In the genomic region with DNA sequence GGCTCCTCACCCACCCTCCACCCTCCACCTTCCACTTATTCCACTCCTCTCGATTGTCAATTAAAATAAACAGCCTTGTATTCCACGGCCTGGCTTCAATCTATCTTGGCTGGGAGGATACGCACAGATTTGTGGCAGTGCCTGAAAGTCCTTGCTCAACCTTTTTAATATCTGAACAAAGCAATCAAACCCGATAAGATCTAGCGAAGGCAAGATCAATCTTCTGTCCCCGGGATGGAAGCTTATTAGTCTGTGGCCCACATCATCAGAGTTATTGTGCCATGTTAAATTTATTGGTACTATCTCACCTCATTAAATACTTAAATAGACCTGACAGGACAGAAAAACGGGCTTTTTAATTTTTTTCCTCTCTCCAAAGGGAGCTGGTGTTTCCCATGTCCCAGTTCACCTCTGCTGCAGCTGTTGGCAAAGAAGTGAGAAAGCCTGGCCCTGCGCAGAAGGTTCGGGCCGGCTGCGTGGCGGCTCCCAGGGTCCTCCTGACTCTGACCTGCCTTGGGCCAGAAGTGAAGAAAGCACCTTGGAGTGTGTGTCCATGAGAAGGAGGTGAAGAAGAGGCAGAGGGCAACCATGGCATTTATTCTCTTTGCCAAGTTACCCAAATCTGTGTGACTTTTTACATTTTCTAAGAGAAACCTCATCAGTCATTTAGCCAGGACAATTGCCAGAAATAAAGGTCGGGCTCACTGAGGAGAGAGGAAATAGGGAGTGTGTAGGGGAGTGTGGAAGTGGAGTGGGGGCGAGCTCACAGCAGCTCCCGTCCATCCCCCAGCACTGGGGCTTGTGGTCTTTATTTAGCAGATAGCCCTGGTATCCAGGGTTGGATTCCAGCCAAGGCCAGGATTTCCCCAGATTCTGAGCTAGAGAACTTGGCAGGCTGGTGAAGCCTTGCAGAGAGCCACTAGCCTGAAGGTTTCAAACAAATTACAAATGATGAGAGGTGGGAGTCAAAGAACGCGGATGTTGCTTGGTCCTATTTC, we compare ENCODE assay signal across 10 cellular contexts.
DNase-seq lines count a peak whose midpoint lies in the region; ATAC-seq and TF ChIP-seq lines count a peak whose summit lies in the region.
"Had no signal": no experiment of that assay in that cellular context is flagged by ENCODE, and none has a peak within 500 bp of the region (broad histone marks: within the 10 kb centered on the region; RNA-seq: fewer than 3 reads in every experiment).

No MANE protein-coding gene starts in this region.

- H3K4me3 ChIP-seq in astrocyte of the spinal cord (ENCODE audit: low read depth, low read length), result no peak overlapping the region
- H3K4me3 ChIP-seq in uterus, result no peak overlapping the region

- no peak for ATAC-seq in HG02571 (IDR thresholded peaks at IDR 0.05; ENCODE audit: unreplicated experiment)

- DNase-seq in NCI-H345 (lab: John Stamatoyannopoulos, UW) (peak; percentile 19), NCI-H345 treated with DMSO at 0.1 percent for 48 hours (lab: John Stamatoyannopoulos, UW; ENCODE audit: unreplicated experiment) (no peak), astrocyte of the spinal cord (ENCODE audit: low read depth, low spot score) (peak; percentile 43), kidney tubule cell (ENCODE audit: low spot score) (peak; percentile 56), uterus (peak; percentile 27 to 31), DMS153 (lab: John Stamatoyannopoulos, UW) (no peak)
- no peak for DNase-seq in stimulated activated CD4-positive, alpha-beta T cell treated with anti-CD3 and anti-CD28 coated beads, Interleukin-4, amount 100 ng/mL, for 24 hours
- DNase-seq: activated naive CD4-positive, alpha-beta T cell treated with Interleukin-2 at 50 U/mL for 16 hours; DMS53 had no signal

- H3K27me3 ChIP-seq in uterus, result no peaks in the 10 kb centered on the region

- TF ChIP-seq CTCF in astrocyte of the spinal cord (IDR thresholded peaks at IDR 0.05; ENCODE audit: low read depth, low read length) (no peak), uterus (IDR thresholded peaks at IDR 0.05) (no peak)

- intact Hi-C loops in uterus (cut with DNase I; ENCODE audit: low total_unique reads), result no loop called here

- H3K36me3 ChIP-seq in uterus, result no peaks in the 10 kb centered on the region

- no peak overlapping the region for H3K27ac ChIP-seq in uterus

- no peak for TF ChIP-seq POLR2A in uterus (IDR thresholded peaks at IDR 0.05)

- H3K9me3 ChIP-seq in uterus, result no peaks in the 10 kb centered on the region

- H3K4me1 ChIP-seq in uterus, result no peaks in the 10 kb centered on the region

- in situ Hi-C loops in astrocyte of the spinal cord (cut with HindIII; ENCODE audit: low sequenced_read_pairs), result no loop called here

Comparison
In these comparisons a context has a peak if more than half of its experiments do, and no peak if none do; other contexts are left out.
1. DNase-seq: peak in NCI-H345 (single experiment), astrocyte of the spinal cord (single experiment), kidney tubule cell (single experiment) and uterus (2 of 2); none in NCI-H345 treated with DMSO at 0.1 percent for 48 hours (single experiment), stimulated activated CD4-positive, alpha-beta T cell treated with anti-CD3 and anti-CD28 coated beads, Interleukin-4, amount 100 ng/mL, for 24 hours (single experiment) and DMS153 (single experiment).